ENCODE assay signal across 1 cellular context in the genomic region with DNA sequence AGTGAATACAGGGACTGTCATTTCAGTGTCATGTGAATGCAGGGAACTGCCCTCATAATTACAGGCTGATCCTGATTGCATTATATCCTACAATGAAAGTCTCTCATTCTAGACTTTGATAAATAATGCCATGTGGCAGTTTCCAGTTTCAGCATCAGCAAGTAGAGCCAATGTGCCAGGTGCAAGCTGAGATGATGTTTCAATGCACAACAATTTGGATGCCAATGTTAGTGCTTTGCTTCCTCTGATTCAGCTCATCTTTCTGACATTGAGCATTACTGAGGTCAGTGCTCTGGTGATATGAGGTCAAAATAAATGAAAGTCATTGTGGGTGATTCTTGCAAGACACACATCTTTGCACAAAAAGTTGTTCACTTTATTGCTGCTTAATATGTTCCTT.
A peak's percentile ranks its signal among the peaks of the same experiment; 100 is the strongest.
TF ChIP-seq lines count a peak whose summit lies in the region.

No MANE protein-coding gene starts in this region.

TF ChIP-seq in K562, 482 proteins besides CTCF, POLR2A, EP300 and RAD21:
- TF ChIP-seq, protein P1, sequence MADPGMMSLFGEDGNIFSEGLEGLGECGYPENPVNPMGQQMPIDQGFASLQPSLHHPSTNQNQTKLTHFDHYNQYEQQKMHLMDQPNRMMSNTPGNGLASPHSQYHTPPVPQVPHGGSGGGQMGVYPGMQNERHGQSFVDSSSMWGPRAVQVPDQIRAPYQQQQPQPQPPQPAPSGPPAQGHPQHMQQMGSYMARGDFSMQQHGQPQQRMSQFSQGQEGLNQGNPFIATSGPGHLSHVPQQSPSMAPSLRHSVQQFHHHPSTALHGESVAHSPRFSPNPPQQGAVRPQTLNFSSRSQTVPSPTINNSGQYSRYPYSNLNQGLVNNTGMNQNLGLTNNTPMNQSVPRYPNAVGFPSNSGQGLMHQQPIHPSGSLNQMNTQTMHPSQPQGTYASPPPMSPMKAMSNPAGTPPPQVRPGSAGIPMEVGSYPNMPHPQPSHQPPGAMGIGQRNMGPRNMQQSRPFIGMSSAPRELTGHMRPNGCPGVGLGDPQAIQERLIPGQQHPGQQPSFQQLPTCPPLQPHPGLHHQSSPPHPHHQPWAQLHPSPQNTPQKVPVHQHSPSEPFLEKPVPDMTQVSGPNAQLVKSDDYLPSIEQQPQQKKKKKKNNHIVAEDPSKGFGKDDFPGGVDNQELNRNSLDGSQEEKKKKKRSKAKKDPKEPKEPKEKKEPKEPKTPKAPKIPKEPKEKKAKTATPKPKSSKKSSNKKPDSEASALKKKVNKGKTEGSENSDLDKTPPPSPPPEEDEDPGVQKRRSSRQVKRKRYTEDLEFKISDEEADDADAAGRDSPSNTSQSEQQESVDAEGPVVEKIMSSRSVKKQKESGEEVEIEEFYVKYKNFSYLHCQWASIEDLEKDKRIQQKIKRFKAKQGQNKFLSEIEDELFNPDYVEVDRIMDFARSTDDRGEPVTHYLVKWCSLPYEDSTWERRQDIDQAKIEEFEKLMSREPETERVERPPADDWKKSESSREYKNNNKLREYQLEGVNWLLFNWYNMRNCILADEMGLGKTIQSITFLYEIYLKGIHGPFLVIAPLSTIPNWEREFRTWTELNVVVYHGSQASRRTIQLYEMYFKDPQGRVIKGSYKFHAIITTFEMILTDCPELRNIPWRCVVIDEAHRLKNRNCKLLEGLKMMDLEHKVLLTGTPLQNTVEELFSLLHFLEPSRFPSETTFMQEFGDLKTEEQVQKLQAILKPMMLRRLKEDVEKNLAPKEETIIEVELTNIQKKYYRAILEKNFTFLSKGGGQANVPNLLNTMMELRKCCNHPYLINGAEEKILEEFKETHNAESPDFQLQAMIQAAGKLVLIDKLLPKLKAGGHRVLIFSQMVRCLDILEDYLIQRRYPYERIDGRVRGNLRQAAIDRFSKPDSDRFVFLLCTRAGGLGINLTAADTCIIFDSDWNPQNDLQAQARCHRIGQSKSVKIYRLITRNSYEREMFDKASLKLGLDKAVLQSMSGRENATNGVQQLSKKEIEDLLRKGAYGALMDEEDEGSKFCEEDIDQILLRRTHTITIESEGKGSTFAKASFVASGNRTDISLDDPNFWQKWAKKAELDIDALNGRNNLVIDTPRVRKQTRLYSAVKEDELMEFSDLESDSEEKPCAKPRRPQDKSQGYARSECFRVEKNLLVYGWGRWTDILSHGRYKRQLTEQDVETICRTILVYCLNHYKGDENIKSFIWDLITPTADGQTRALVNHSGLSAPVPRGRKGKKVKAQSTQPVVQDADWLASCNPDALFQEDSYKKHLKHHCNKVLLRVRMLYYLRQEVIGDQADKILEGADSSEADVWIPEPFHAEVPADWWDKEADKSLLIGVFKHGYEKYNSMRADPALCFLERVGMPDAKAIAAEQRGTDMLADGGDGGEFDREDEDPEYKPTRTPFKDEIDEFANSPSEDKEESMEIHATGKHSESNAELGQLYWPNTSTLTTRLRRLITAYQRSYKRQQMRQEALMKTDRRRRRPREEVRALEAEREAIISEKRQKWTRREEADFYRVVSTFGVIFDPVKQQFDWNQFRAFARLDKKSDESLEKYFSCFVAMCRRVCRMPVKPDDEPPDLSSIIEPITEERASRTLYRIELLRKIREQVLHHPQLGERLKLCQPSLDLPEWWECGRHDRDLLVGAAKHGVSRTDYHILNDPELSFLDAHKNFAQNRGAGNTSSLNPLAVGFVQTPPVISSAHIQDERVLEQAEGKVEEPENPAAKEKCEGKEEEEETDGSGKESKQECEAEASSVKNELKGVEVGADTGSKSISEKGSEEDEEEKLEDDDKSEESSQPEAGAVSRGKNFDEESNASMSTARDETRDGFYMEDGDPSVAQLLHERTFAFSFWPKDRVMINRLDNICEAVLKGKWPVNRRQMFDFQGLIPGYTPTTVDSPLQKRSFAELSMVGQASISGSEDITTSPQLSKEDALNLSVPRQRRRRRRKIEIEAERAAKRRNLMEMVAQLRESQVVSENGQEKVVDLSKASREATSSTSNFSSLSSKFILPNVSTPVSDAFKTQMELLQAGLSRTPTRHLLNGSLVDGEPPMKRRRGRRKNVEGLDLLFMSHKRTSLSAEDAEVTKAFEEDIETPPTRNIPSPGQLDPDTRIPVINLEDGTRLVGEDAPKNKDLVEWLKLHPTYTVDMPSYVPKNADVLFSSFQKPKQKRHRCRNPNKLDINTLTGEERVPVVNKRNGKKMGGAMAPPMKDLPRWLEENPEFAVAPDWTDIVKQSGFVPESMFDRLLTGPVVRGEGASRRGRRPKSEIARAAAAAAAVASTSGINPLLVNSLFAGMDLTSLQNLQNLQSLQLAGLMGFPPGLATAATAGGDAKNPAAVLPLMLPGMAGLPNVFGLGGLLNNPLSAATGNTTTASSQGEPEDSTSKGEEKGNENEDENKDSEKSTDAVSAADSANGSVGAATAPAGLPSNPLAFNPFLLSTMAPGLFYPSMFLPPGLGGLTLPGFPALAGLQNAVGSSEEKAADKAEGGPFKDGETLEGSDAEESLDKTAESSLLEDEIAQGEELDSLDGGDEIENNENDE (IDR thresholded peaks at IDR 0.05; ENCODE audit: low read depth, low read length), result no peak
- no peak for TF ChIP-seq KDM5B (IDR thresholded peaks at IDR 0.05; ENCODE audit: insufficient replicate concordance, low read depth, low read length)
- no peak for TF ChIP-seq SRSF1 (IDR thresholded peaks at IDR 0.05; ENCODE audit: low read depth, low read length)
- no peak for TF ChIP-seq FOXA3 (CRISPR knock-in tag; conservative IDR thresholded peaks at IDR 0.05 in 1 of 2, IDR thresholded peaks at IDR 0.05 in 1 of 2)
- no peak for TF ChIP-seq ZNF586 (CRISPR knock-in tag; conservative IDR thresholded peaks at IDR 0.05)
- peak; percentile 29 for TF ChIP-seq NFE2 (IDR thresholded peaks at IDR 0.05; ENCODE audit: low read depth)
- TF ChIP-seq CHD2 (IDR thresholded peaks at IDR 0.05; ENCODE audit: low read depth, low read length), result no peak
- no peak for TF ChIP-seq WHSC1 (IDR thresholded peaks at IDR 0.05; ENCODE audit: low read length)
- no peak for TF ChIP-seq PHB (CRISPR knock-in tag; IDR thresholded peaks at IDR 0.05)
